In the genomic region with DNA sequence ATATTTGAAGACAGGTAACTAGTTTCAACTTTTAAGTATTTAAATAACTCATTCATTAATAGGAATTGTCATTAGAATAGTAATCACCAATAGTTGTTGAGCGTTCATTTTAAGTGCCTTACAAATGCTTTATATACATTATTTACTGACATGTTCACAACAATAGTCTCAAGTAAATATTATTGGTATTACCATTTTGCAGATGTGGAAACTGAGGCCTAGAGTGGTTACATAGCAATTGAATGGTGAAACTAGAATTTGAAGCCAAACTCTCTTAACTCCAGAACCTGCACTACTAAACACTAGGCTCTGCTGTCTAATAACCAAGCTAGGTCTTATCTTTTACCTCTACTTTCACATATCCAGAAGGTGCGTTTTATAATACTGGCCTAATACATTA, we compare ENCODE assay signal across 1 cellular context.
"Had no signal": no experiment of that assay in that cellular context is flagged by ENCODE, and none has a peak within 500 bp of the region (broad histone marks: within the 10 kb centered on the region; RNA-seq: fewer than 3 reads in every experiment).

No MANE protein-coding gene starts in this region.

- H3K4me3 ChIP-seq: GM12878 had no signal
